ENCODE assay signal across 8 cellular contexts in the genomic region with DNA sequence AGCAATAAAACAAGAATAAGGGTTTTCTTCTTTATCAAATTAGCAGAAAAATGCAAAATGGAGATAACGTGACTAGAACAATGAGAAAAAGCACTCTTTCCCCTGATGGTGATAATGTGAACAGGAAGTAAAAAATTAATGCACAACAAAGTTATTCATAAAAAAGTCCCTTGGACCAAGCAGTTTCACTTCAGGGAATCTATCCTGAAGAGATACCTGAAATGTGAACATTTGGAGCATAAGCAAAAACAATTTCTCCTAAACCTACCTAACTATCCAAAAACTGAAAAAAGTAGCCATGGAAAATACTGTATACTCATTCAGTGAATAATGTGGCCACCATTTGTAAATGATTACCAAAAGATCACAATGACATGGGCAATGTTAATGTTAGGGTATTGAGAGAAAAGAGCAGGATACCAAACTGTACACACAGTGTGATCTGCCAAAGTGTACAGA. TPM values are rescaled to one million over a fixed set of nuclear protein-coding genes. Genes with fewer than 3 reads are reported as not detected.
DNase-seq lines count a peak whose midpoint lies in the region; ATAC-seq and TF ChIP-seq lines count a peak whose summit lies in the region.

No MANE protein-coding gene starts in this region.

- no peaks in the 10 kb centered on the region for H3K9me3 ChIP-seq in gastrocnemius medialis

- in situ Hi-C loops in gastrocnemius medialis (cut with MboI; ENCODE audit: low sequenced_read_pairs in 4 of 4): no loop called here

- H3K4me1 Mint-ChIP-seq in natural killer cell: peaks cover 55 to 72% of the 10 kb centered on the region in 2 donors

- no peaks in the 10 kb centered on the region for H3K27me3 Mint-ChIP-seq in natural killer cell (ENCODE audit: low read depth in 2 of 2)

- H3K79me2 ChIP-seq in KMS-11 (ENCODE audit: insufficient read depth, low read depth): peaks cover 36% of the 10 kb centered on the region

- ATAC-seq in GM18873 (IDR thresholded peaks at IDR 0.05; ENCODE audit: low FRiP score, unreplicated experiment) (peak; percentile 87), GM21786 (IDR thresholded peaks at IDR 0.05; ENCODE audit: unreplicated experiment) (peak; percentile 91), natural killer cell (peak in 1 of 3 donors; percentile 32), gastrocnemius medialis (no peak)

- no peak for TF ChIP-seq CTCF in KMS-11 (conservative IDR thresholded peaks at IDR 0.05; ENCODE audit: low read depth, low read length)
- TF ChIP-seq CTCF in natural killer cell (IDR thresholded peaks at IDR 0.05): no peak
- TF ChIP-seq CTCF in gastrocnemius medialis (IDR thresholded peaks at IDR 0.05 in 4 of 5, conservative IDR thresholded peaks at IDR 0.05 in 1 of 5): no peak

- H3K4me1 ChIP-seq in KMS-11 (ENCODE audit: low read depth, poor library complexity, severe bottlenecking) (peaks cover 87% of the 10 kb centered on the region), gastrocnemius medialis (peaks cover 40 to 47% of the 10 kb centered on the region in 2 donors)

- peak overlapping the region; percentile 61 to 86 for H3K27ac Mint-ChIP-seq in natural killer cell

- H3K36me3 ChIP-seq in KMS-11 (ENCODE audit: insufficient read depth): no peaks in the 10 kb centered on the region
- peaks cover 0 to 7% of the 10 kb centered on the region in 2 donors for H3K36me3 ChIP-seq in gastrocnemius medialis

- H3K27me3 ChIP-seq in KMS-11 (ENCODE audit: insufficient read depth, low read depth) (no peaks in the 10 kb centered on the region), gastrocnemius medialis (no peaks in the 10 kb centered on the region)

- DNase-seq in natural killer cell (no peak), caudate nucleus (lab: John Stamatoyannopoulos, UW) (no peak), AG08395 (ENCODE audit: low spot score) (no peak), gastrocnemius medialis (no peak)
- DNase-seq in effector CD4-positive, alpha-beta T cell: no peak

- H3K27ac ChIP-seq in KMS-11 (peak overlapping the region; percentile 78), caudate nucleus (ENCODE audit: low read depth, low read length) (no peak overlapping the region), gastrocnemius medialis (no peak overlapping the region)

- peak overlapping the region; percentile 91 for H3K4me2 ChIP-seq in KMS-11

- H4K20me1 ChIP-seq in KMS-11 (ENCODE audit: insufficient read depth): no peaks in the 10 kb centered on the region

- intact Hi-C loops in natural killer cell (cut with micrococcal nuclease) (no loop called here), gastrocnemius medialis (cut with DNase I; ENCODE audit: low total_unique reads) (no loop called here)

- H3K9ac ChIP-seq in KMS-11: peak overlapping the region; percentile 17; the same call in 1 of the 2 replicates

- H3K4me3 Mint-ChIP-seq in natural killer cell: peak overlapping the region; percentile 35

- no peaks in the 10 kb centered on the region for H3K36me3 Mint-ChIP-seq in natural killer cell

- TF ChIP-seq POLR2A in gastrocnemius medialis (IDR thresholded peaks at IDR 0.05): no peak

- no peak overlapping the region for H2AFZ ChIP-seq in KMS-11 (ENCODE audit: low read depth)

- H3K4me3 ChIP-seq in KMS-11 (IDR thresholded peaks at IDR 0.05; ENCODE audit: insufficient read depth, low read depth, low read length) (no peak overlapping the region), gastrocnemius medialis (no peak overlapping the region)

- H3K9me3 Mint-ChIP-seq in natural killer cell: no peaks in the 10 kb centered on the region

RNA-seq across cellular contexts. Expression of gene TRIP12, which starts 48.7 kb away (rescaled TPM):
- total RNA-seq in natural killer cell (100 to 1,000 TPM; 295 to 351 (median 325) TPM), gastrocnemius medialis (100 to 1,000 TPM; 122 to 152 (median 141) TPM)

RNA-seq across cellular contexts. Expression of gene FBXO36, which starts 49.2 kb away (rescaled TPM):
- total RNA-seq in natural killer cell: 1 to 10 TPM; 1.2 to 1.8 (median 1.5) TPM
- 1 to 10 TPM in 2 of 4 donors, under 1 TPM in 2; 0.64 to 2.2 (median 0.98) TPM for total RNA-seq in gastrocnemius medialis

Comparison
In these comparisons a context has a peak if more than half of its experiments do, and no peak if none do; other contexts are left out.
1. ATAC-seq: peak in GM18873 (single experiment) and GM21786 (single experiment); none in gastrocnemius medialis (0 of 2).